8 cellular contexts compared by ENCODE assay signal in genomic region chr14:23008836-23009235, GRCh38. TPM values are rescaled to one million over a fixed set of nuclear protein-coding genes. Genes with fewer than 3 reads are reported as not detected.
A peak's percentile ranks its signal among the peaks of the same experiment; 100 is the strongest.
DNase-seq lines count a peak whose midpoint lies in the region; ATAC-seq and TF ChIP-seq lines count a peak whose summit lies in the region.
"Had no signal": no experiment of that assay in that cellular context is flagged by ENCODE, and none has a peak within 500 bp of the region (broad histone marks: within the 10 kb centered on the region; RNA-seq: fewer than 3 reads in every experiment).

No MANE protein-coding gene starts in this region.

- intact Hi-C loops in natural killer cell (cut with micrococcal nuclease) (loop anchor here (5.0 kb wide), 1 partner anchor 48 kb away; the partner anchor contains the start of gene CDH24), cardiac septum (cut with DNase I) (loop anchor here (5.0 kb wide), 1 partner anchor 48 kb away; the partner anchor contains the start of gene CDH24)

- H3K4me3 Mint-ChIP-seq in T-helper 1 cell treated with Interleukin-12 subunit alpha and Interleukin-12 subunit beta and Interleukin-4 antibody, amounts not matched to agents 30 μg/mL and 1 μg/mL, for 36 hours, result peak overlapping the region; percentile 90
- H3K4me3 Mint-ChIP-seq in natural killer cell, result peak overlapping the region; percentile 95

- H3K36me3 Mint-ChIP-seq in T-helper 1 cell treated with Interleukin-12 subunit alpha and Interleukin-12 subunit beta and Interleukin-4 antibody, amounts not matched to agents 30 μg/mL and 1 μg/mL, for 36 hours (ENCODE audit: low read depth), result no peaks in the 10 kb centered on the region
- H3K36me3 Mint-ChIP-seq in natural killer cell, result no peaks in the 10 kb centered on the region

- ATAC-seq in natural killer cell (no peak), HG02884 (IDR thresholded peaks at IDR 0.05; ENCODE audit: unreplicated experiment) (no peak)

- TF ChIP-seq CTCF in natural killer cell (IDR thresholded peaks at IDR 0.05), result no peak

- peak overlapping the region; percentile 96 for H3K27ac Mint-ChIP-seq in T-helper 1 cell treated with Interleukin-12 subunit alpha and Interleukin-12 subunit beta and Interleukin-4 antibody, amounts not matched to agents 30 μg/mL and 1 μg/mL, for 36 hours
- H3K27ac Mint-ChIP-seq in natural killer cell, result peak overlapping the region; percentile 97 to 98

- DNase-seq in GDM1 (lab: John Stamatoyannopoulos, UW), result peak; percentile 25
- DNase-seq in M059J (ENCODE audit: low read depth), result peak; percentile 54
- no peak for DNase-seq in natural killer cell
- DNase-seq in AG08396 (ENCODE audit: low spot score), result no peak
- DNase-seq in cardiac septum (ENCODE audit: low spot score), result no peak
- DNase-seq: upper lobe of left lung had no signal

- H3K9me3 Mint-ChIP-seq in T-helper 1 cell treated with Interleukin-12 subunit alpha and Interleukin-12 subunit beta and Interleukin-4 antibody, amounts not matched to agents 30 μg/mL and 1 μg/mL, for 36 hours, result no peaks in the 10 kb centered on the region
- no peaks in the 10 kb centered on the region for H3K9me3 Mint-ChIP-seq in natural killer cell

- H3K27me3 Mint-ChIP-seq in T-helper 1 cell treated with Interleukin-12 subunit alpha and Interleukin-12 subunit beta and Interleukin-4 antibody, amounts not matched to agents 30 μg/mL and 1 μg/mL, for 36 hours (ENCODE audit: low read depth), result no peaks in the 10 kb centered on the region
- no peaks in the 10 kb centered on the region for H3K27me3 Mint-ChIP-seq in natural killer cell (ENCODE audit: low read depth in 2 of 2)

- H3K4me1 Mint-ChIP-seq in T-helper 1 cell treated with Interleukin-12 subunit alpha and Interleukin-12 subunit beta and Interleukin-4 antibody, amounts not matched to agents 30 μg/mL and 1 μg/mL, for 36 hours (ENCODE audit: low read depth), result peaks cover 35% of the 10 kb centered on the region
- peaks cover 30 to 38% of the 10 kb centered on the region in 2 donors for H3K4me1 Mint-ChIP-seq in natural killer cell

RNA-seq across cellular contexts. Expression of gene C14orf93, which starts 1.1 kb away (rescaled TPM):
- 8.6 and 9.7 TPM in 2 replicates for total RNA-seq in M059J (2014; rRNA removed; shearing (Covaris generic))
- total RNA-seq in natural killer cell, result 10 to 100 TPM; 12.1 to 15.1 (median 13.6) TPM
- total RNA-seq in cardiac septum, result 3.7 TPM

RNA-seq across cellular contexts. Expression of gene PSMB5, which starts 25.9 kb away (rescaled TPM):
- 267 and 297 TPM in 2 replicates for total RNA-seq in M059J (2014; rRNA removed; shearing (Covaris generic))
- 10 to 100 TPM; 15.7 to 19.1 (median 16.4) TPM for total RNA-seq in natural killer cell
- 120 TPM for total RNA-seq in cardiac septum

RNA-seq across cellular contexts. Expression of gene AJUBA, which starts 26.5 kb away (rescaled TPM):
- total RNA-seq in M059J (2014; rRNA removed; shearing (Covaris generic)), result 23.9 and 55.5 TPM in 2 replicates
- under 1 TPM; 0.45 to 0.61 (median 0.56) TPM for total RNA-seq in natural killer cell
- total RNA-seq in cardiac septum, result 14.0 TPM

RNA-seq across cellular contexts. Expression of gene PSMB11, which starts 33.2 kb away (rescaled TPM):
- total RNA-seq in M059J (2014; rRNA removed; shearing (Covaris generic)), result not detected in 2 replicates
- total RNA-seq in natural killer cell (not detected), cardiac septum (not detected)
- total RNA-seq: upper lobe of left lung had no signal

RNA-seq across cellular contexts. Expression of gene CDH24, which starts 48.5 kb away (rescaled TPM):
- 7.5 and 13.7 TPM in 2 replicates for total RNA-seq in M059J (2014; rRNA removed; shearing (Covaris generic))
- total RNA-seq in natural killer cell, result 1 to 10 TPM; 1.9 to 4.9 (median 2.8) TPM
- total RNA-seq in cardiac septum, result 2.6 TPM

Comparison
In these comparisons a context has a peak if more than half of its experiments do, and no peak if none do; other contexts are left out.
1. DNase-seq: peak in GDM1 (single experiment) and M059J (single experiment); none in natural killer cell (single experiment), AG08396 (single experiment) and cardiac septum (single experiment).